In genomic region chr5:132413567-132413966, GRCh38 we compare ENCODE assay signal across 12 cellular contexts. TPM values are rescaled to one million over a fixed set of nuclear protein-coding genes. Genes with fewer than 3 reads are reported as not detected.
DNase-seq lines count a peak whose midpoint lies in the region; ATAC-seq and TF ChIP-seq lines count a peak whose summit lies in the region.
"Had no signal": no experiment of that assay in that cellular context is flagged by ENCODE, and none has a peak within 500 bp of the region (broad histone marks: within the 10 kb centered on the region; RNA-seq: fewer than 3 reads in every experiment).

No MANE protein-coding gene starts in this region.

- no peak for TF ChIP-seq CTCF in right lobe of liver (IDR thresholded peaks at IDR 0.05)
- TF ChIP-seq CTCF in thyroid gland (IDR thresholded peaks at IDR 0.05): no peak

- peaks cover 58% of the 10 kb centered on the region for H3K4me1 Mint-ChIP-seq in activated T-cell treated with anti-CD3 and anti-CD28 coated beads, Interleukin-2, amount 50 U/mL, for 72 hours (ENCODE audit: low read depth)
- H3K4me1 Mint-ChIP-seq in activated CD4-positive, alpha-beta memory T cell treated with anti-CD3 and anti-CD28 coated beads for 36 hours (ENCODE audit: low read depth): peaks cover 62% of the 10 kb centered on the region

- peak overlapping the region; percentile 93 for H3K27ac Mint-ChIP-seq in activated T-cell treated with anti-CD3 and anti-CD28 coated beads, Interleukin-2, amount 50 U/mL, for 72 hours
- peak overlapping the region; percentile 96 for H3K27ac Mint-ChIP-seq in activated CD4-positive, alpha-beta memory T cell treated with anti-CD3 and anti-CD28 coated beads for 36 hours

- no peak overlapping the region for H3K4me3 ChIP-seq in right lobe of liver
- no peak overlapping the region for H3K4me3 ChIP-seq in thyroid gland (replicated peaks in 1 of 3)

- peaks cover 4 to 17% of the 10 kb centered on the region in 2 donors for H3K36me3 Mint-ChIP-seq in activated T-cell treated with anti-CD3 and anti-CD28 coated beads, Interleukin-2, amount 50 U/mL, for 72 hours (ENCODE audit: insufficient read depth in 2 of 2)
- H3K36me3 Mint-ChIP-seq in activated CD4-positive, alpha-beta memory T cell treated with anti-CD3 and anti-CD28 coated beads for 36 hours: peaks cover 14% of the 10 kb centered on the region

- H3K9me3 ChIP-seq in right lobe of liver (no peaks in the 10 kb centered on the region), thyroid gland (no peaks in the 10 kb centered on the region)

- intact Hi-C loops in activated CD4-positive, alpha-beta memory T cell treated with anti-CD3 and anti-CD28 coated beads for 36 hours (cut with micrococcal nuclease): no loop called here
- intact Hi-C loops in right lobe of liver (cut with DNase I) (loop anchor here in 1 of 2 donors (10.0 kb wide), 1 partner anchor 51 kb away; no protein-coding TSS in a partner anchor), thyroid gland (cut with DNase I) (no loop called here)

- in situ Hi-C loops in ACHN (cut with HindIII; ENCODE audit: low pct_ligation_motif_present, low pct_unique_long_range_greater_than_20kb, low sequenced_read_pairs): no loop called here

- H3K9me3 Mint-ChIP-seq in activated T-cell treated with anti-CD3 and anti-CD28 coated beads, Interleukin-2, amount 50 U/mL, for 72 hours: no peaks in the 10 kb centered on the region
- peaks cover 3% of the 10 kb centered on the region for H3K9me3 Mint-ChIP-seq in activated CD4-positive, alpha-beta memory T cell treated with anti-CD3 and anti-CD28 coated beads for 36 hours

- H3K27me3 Mint-ChIP-seq in activated T-cell treated with anti-CD3 and anti-CD28 coated beads, Interleukin-2, amount 50 U/mL, for 72 hours (ENCODE audit: low read depth): no peaks in the 10 kb centered on the region
- H3K27me3 Mint-ChIP-seq in activated CD4-positive, alpha-beta memory T cell treated with anti-CD3 and anti-CD28 coated beads for 36 hours: no peaks in the 10 kb centered on the region

- ATAC-seq in activated T-cell treated with anti-CD3 and anti-CD28 coated beads, Interleukin-2, amount 50 U/mL, for 72 hours (replicated peaks in 1 of 2): no peak
- no peak for ATAC-seq in right lobe of liver
- no peak for ATAC-seq in HG03039 (IDR thresholded peaks at IDR 0.05; ENCODE audit: unreplicated experiment)

- DNase-seq in activated T-cell treated with anti-CD3 and anti-CD28 coated beads, Interleukin-2, amount 50 U/mL, for 72 hours: no peak
- DNase-seq in activated T-cell treated with anti-CD3 and anti-CD28 coated beads, Interleukin-2, amount 50 U/mL, for 48 hours: no peak
- DNase-seq in activated CD4-positive, alpha-beta memory T cell treated with anti-CD3 and anti-CD28 coated beads for 36 hours: no peak
- DNase-seq in right lobe of liver: no peak
- no peak for DNase-seq in thyroid gland
- no peak for DNase-seq in NOMO-1 (lab: John Stamatoyannopoulos, UW; ENCODE audit: unreplicated experiment in 2 of 2)
- DNase-seq in ACHN: no peak
- DNase-seq: GF-D8, IMR-90, NCI-H2171, SHP77 treated with DMSO at 0.1 percent for 48 hours had no signal

- H3K4me1 ChIP-seq in right lobe of liver: peaks cover 0 to 82% (median 36%) of the 10 kb centered on the region in 4 donors
- peaks cover 52 to 67% of the 10 kb centered on the region in 2 donors for H3K4me1 ChIP-seq in thyroid gland

- H3K27me3 ChIP-seq in right lobe of liver (no peaks in the 10 kb centered on the region), thyroid gland (no peaks in the 10 kb centered on the region)

- CTCF ChIA-PET in activated CD4-positive, alpha-beta memory T cell treated with anti-CD3 and anti-CD28 coated beads for 36 hours (lab: Charles Lee): interaction anchor here (0.8 to 1.9 kb wide), 2 partner anchors 13 to 87 kb away, joined by 3 to 9 read pairs; no protein-coding TSS in a partner anchor

- TF ChIP-seq POLR2A in right lobe of liver (IDR thresholded peaks at IDR 0.05) (no peak), thyroid gland (IDR thresholded peaks at IDR 0.05) (no peak)

- peak overlapping the region; percentile 76 to 99 (median 98) for H3K27ac ChIP-seq in right lobe of liver
- peak overlapping the region in 2 of 3 donors; percentile 100 for H3K27ac ChIP-seq in thyroid gland

- H3K36me3 ChIP-seq in right lobe of liver: no peaks in the 10 kb centered on the region
- H3K36me3 ChIP-seq in thyroid gland: no peaks in the 10 kb centered on the region

- peak overlapping the region; percentile 93 to 97 for H3K4me3 Mint-ChIP-seq in activated T-cell treated with anti-CD3 and anti-CD28 coated beads, Interleukin-2, amount 50 U/mL, for 72 hours
- peak overlapping the region; percentile 57 for H3K4me3 Mint-ChIP-seq in activated CD4-positive, alpha-beta memory T cell treated with anti-CD3 and anti-CD28 coated beads for 36 hours

- POLR2A ChIA-PET in activated CD4-positive, alpha-beta memory T cell treated with anti-CD3 and anti-CD28 coated beads for 36 hours (lab: Charles Lee): interaction anchor here (1.4 to 2.6 kb wide), 5 partner anchors 12 to 81 kb away, joined by 5 to 17 read pairs (median 10); partner anchors contain the start of gene IRF1

RNA-seq across cellular contexts. Expression of gene SLC22A5, which starts 44.1 kb away (rescaled TPM):
- 1 to 10 TPM; 7.0 to 7.4 TPM for total RNA-seq in activated T-cell treated with anti-CD3 and anti-CD28 coated beads, Interleukin-2, amount 50 U/mL, for 72 hours
- 1 to 10 TPM; 2.8 to 3.6 TPM for total RNA-seq in activated CD4-positive, alpha-beta memory T cell treated with anti-CD3 and anti-CD28 coated beads for 36 hours
- total RNA-seq in right lobe of liver (10 to 100 TPM in 1 of 6 experiments, 1 to 10 TPM in 5; 4.7 to 11.1 (median 6.5) TPM), thyroid gland (10 to 100 TPM; 18.1 to 28.3 (median 24.2) TPM)
